Comparison of ENCODE assay signal across 23 cellular contexts in genomic region chr3:2568073-2568671, GRCh38.
"Had no signal": no experiment of that assay in that cellular context is flagged by ENCODE, and none has a peak within 500 bp of the region (broad histone marks: within the 10 kb centered on the region; RNA-seq: fewer than 3 reads in every experiment).

No MANE protein-coding gene starts in this region.

- H3K27ac ChIP-seq: brain microvascular endothelial cell, KMS-11 had no signal

- H3K27me3 ChIP-seq: brain microvascular endothelial cell, MG63 had no signal

- H3K36me3 ChIP-seq: brain microvascular endothelial cell, MG63 had no signal

- H3K4me3 ChIP-seq: MG63 had no signal

- ATAC-seq: activated naive CD8-positive, alpha-beta T cell treated with anti-CD3 and anti-CD28 coated beads, Interleukin-2, amount 50 U/mL, for 24 hours; activated T-cell treated with anti-CD3 and anti-CD28 coated beads, Interleukin-2, amount 50 U/mL, for 4 hours; HepG2; PC-3 had no signal

- FAIRE-seq: astrocyte, HepG2, RCC 7860 had no signal

- H3K4me2 ChIP-seq: KMS-11 had no signal

- H3K9me3 ChIP-seq: MG63 had no signal

- DNase-seq: activated B cell treated with CpG ODN at 0.5 μM for 24 hours; activated CD4-positive, alpha-beta memory T cell treated with anti-CD3 and anti-CD28 coated beads for 36 hours; activated CD4-positive, alpha-beta T cell treated with anti-CD3 and anti-CD28 coated beads, Interleukin-2, amount 10 ng/mL, durations not matched to agents 7 days and 5 days; activated CD8-positive, alpha-beta memory T cell treated with anti-CD3 and anti-CD28 coated beads for 24 hours; activated effector memory CD4-positive, alpha-beta T cell treated with anti-CD3 and anti-CD28 coated beads, Interleukin-2, amount 50 U/mL, for 16 hours; activated naive CD4-positive, alpha-beta T cell treated with Interleukin-2 at 50 U/mL for 16 hours; activated naive CD8-positive, alpha-beta T cell treated with anti-CD3 and anti-CD28 coated beads, Interleukin-2, amount 50 U/mL, for 24 hours; activated T-cell treated with anti-CD3 and anti-CD28 coated beads, Interleukin-2, amount 50 U/mL, for 4 hours; amniotic stem cell; brain microvascular endothelial cell; MG63; MV-4-11; NCI-H1092 treated with DMSO at 0.1 percent for 48 hours; NCI-H1694; NCI-H2029; NCI-H2107; NCI-H510A treated with DMSO at 0.1 percent for 48 hours; PC-3; SHP77 treated with DMSO at 0.1 percent for 48 hours had no signal
